Comparison of ENCODE assay signal across 11 cellular contexts in the genomic region with DNA sequence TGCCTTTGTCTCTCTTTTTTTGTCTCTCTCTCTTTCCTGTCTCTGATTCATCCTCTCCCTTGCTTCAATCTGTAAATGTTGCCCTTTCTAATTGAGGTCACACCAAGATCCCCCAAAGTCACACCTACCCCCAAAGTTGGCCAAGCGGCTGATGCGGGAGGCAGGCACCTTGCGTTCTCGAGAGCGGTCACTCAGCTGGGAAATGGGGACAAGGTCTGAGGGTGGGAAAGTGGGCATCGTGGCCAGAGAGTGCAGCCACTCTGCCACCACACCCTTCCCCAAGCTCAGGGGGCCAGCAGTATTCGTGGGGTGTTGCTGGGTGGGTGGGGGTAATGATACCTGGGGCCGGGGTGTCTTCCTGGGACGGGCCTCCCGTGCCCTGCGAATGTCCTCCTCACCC. TPM values are rescaled to one million over a fixed set of nuclear protein-coding genes. Genes with fewer than 3 reads are reported as not detected.
DNase-seq lines count a peak whose midpoint lies in the region; ATAC-seq, FAIRE-seq and TF ChIP-seq lines count a peak whose summit lies in the region.
"Had no signal": no experiment of that assay in that cellular context is flagged by ENCODE, and none has a peak within 500 bp of the region (broad histone marks: within the 10 kb centered on the region; RNA-seq: fewer than 3 reads in every experiment).

No MANE protein-coding gene starts in this region.

- intact Hi-C loops in dorsolateral prefrontal cortex (cut with DNase I), result loop anchor here in 1 of 2 donors (2.0 kb wide), 1 partner anchor 51 kb away; no protein-coding TSS in a partner anchor

- H3K27ac Mint-ChIP-seq in IgD-negative memory B cell (peak overlapping the region in 2 of 3 donors; percentile 89 to 97), nephron (peak overlapping the region; percentile 97 to 99 (median 99))

- CTCF ChIA-PET in A549 (lab: Yijun Ruan, JAX), result interaction anchor here (0.8 to 3.6 kb wide), 8 partner anchors 7 to 106 kb away, joined by 3 to 22 read pairs (median 4); no protein-coding TSS in a partner anchor

- no peaks in the 10 kb centered on the region for H3K9me3 ChIP-seq in A549

- H3K4me2 ChIP-seq in A549, result peak overlapping the region; percentile 95

- no peak for ATAC-seq in A549
- no peak for ATAC-seq in HG02623 (IDR thresholded peaks at IDR 0.05; ENCODE audit: unreplicated experiment)
- no peak for ATAC-seq in HG02938 (IDR thresholded peaks at IDR 0.05; ENCODE audit: unreplicated experiment)

- H3K27me3 Mint-ChIP-seq in IgD-negative memory B cell (no peaks in the 10 kb centered on the region), nephron (ENCODE audit: low read depth) (no peaks in the 10 kb centered on the region)

- H3K4me1 ChIP-seq in A549, result peaks cover 18% of the 10 kb centered on the region

- POLR2A ChIA-PET in A549 (lab: Yijun Ruan, JAX), result interaction anchor here (0.7 to 1.0 kb wide), 2 partner anchors 23 to 512 kb away, joined by 4 read pairs; a partner anchor contains a TSS

- H3K9me3 Mint-ChIP-seq in IgD-negative memory B cell (no peaks in the 10 kb centered on the region), nephron (no peaks in the 10 kb centered on the region)

- H3K4me3 ChIP-seq in A549, result peak overlapping the region; percentile 64
- peak overlapping the region in 50 of 59 donors; percentile 53 to 97 (median 84) for H3K4me3 ChIP-seq in dorsolateral prefrontal cortex

- H3K36me3 Mint-ChIP-seq in IgD-negative memory B cell (no peaks in the 10 kb centered on the region), nephron (ENCODE audit: low read depth) (peaks cover 33% of the 10 kb centered on the region)

- H3K27ac ChIP-seq in A549, result peak overlapping the region; percentile 88 to 93
- peak overlapping the region in 49 of 59 donors; percentile 49 to 98 (median 95) for H3K27ac ChIP-seq in dorsolateral prefrontal cortex

- TF ChIP-seq CTCF in A549 (IDR thresholded peaks at IDR 0.05), result no peak
- TF ChIP-seq CTCF in dorsolateral prefrontal cortex (IDR thresholded peaks at IDR 0.05 in 54 of 56, conservative IDR thresholded peaks at IDR 0.05 in 2 of 56; ENCODE audit: low read depth in 1 of 56, partially characterized antibody in 56 of 56), result no peak
- TF ChIP-seq CTCF in nephron (IDR thresholded peaks at IDR 0.05; ENCODE audit: unreplicated experiment in 3 of 3), result no peak

- TF ChIP-seq POLR2A in A549 (IDR thresholded peaks at IDR 0.05; ENCODE audit: low read length), result no peak

- DNase-seq in A549 (ENCODE audit: low read depth in 1 of 2, low spot score in 1 of 2) (no peak), dorsolateral prefrontal cortex (no peak), amniotic stem cell (lab: John Stamatoyannopoulos, UW) (no peak), HK-2 (ENCODE audit: unreplicated experiment) (no peak)
- DNase-seq: effector CD8-positive, alpha-beta T cell; Kasumi-1; retina had no signal

- WGBS in A549 (ENCODE audit: missing lambda C conversion rate), result 85% methylated on average over 11 of the region's 11 CpGs

- peak overlapping the region in 3 of 4 donors; percentile 59 to 97 (median 83) for H3K4me3 Mint-ChIP-seq in IgD-negative memory B cell
- peak overlapping the region; percentile 71 to 87 (median 85) for H3K4me3 Mint-ChIP-seq in nephron

- TF ChIP-seq EP300 in A549 (IDR thresholded peaks at IDR 0.05), result no peak

- no peak for TF ChIP-seq RAD21 in A549 (conservative IDR thresholded peaks at IDR 0.05 in 1 of 2, IDR thresholded peaks at IDR 0.05 in 1 of 2)

- no peaks in the 10 kb centered on the region for H3K27me3 ChIP-seq in dorsolateral prefrontal cortex

- FAIRE-seq in A549 (lab: Jason Lieb, UNC), result no peak

- peaks cover 30 to 35% (median 31%) of the 10 kb centered on the region in 3 donors for H3K4me1 Mint-ChIP-seq in IgD-negative memory B cell
- peaks cover 17% of the 10 kb centered on the region for H3K4me1 Mint-ChIP-seq in nephron

TF ChIP-seq in A549, 52 proteins besides CTCF, POLR2A, EP300 and RAD21:
- TF ChIP-seq SREBF2 (IDR thresholded peaks at IDR 0.05), result no peak

RNA-seq across cellular contexts. Expression of a gene that starts 2.7 kb away (rescaled TPM):
- 43.9 and 47.2 TPM in 2 replicates for polyA plus RNA-seq in A549 (2011; rRNA removed)
- polyA plus RNA-seq in A549 (2012; cell fraction: cytosol; rRNA removed), result 55.5 and 70.2 TPM in 2 replicates
- polyA plus RNA-seq in A549 (2012; cell fraction: nucleus; rRNA removed), result 158 and 174 TPM in 2 replicates
- 55.3 to 64.9 TPM (median 63.6 TPM) in 3 replicates for polyA plus RNA-seq in A549 (2017; fragmentation: RNase III; extraction: RNeasy Plus Mini Kit Qiagen cat#74134 plus additional on column Dnase treatment)
- 55.3 TPM in 2 replicates for polyA minus RNA-seq in A549 (2011; rRNA and poly(A)+ RNA removed)
- polyA plus RNA-seq in IgD-negative memory B cell, result 24.2 TPM
- 10 to 100 TPM; 22.8 to 64.2 (median 35.5) TPM for total RNA-seq in dorsolateral prefrontal cortex

RNA-seq across cellular contexts. Expression of a gene that starts 3.0 kb away (rescaled TPM):
- polyA plus RNA-seq in A549 (2011; rRNA removed), result 6.5 and 8.7 TPM in 2 replicates
- 6.6 and 7.7 TPM in 2 replicates for polyA plus RNA-seq in A549 (2012; cell fraction: cytosol; rRNA removed)
- 10.7 and 10.9 TPM in 2 replicates for polyA plus RNA-seq in A549 (2012; cell fraction: nucleus; rRNA removed)
- polyA plus RNA-seq in A549 (2017; fragmentation: RNase III; extraction: RNeasy Plus Mini Kit Qiagen cat#74134 plus additional on column Dnase treatment), result 7.9 to 8.6 TPM (median 8.1 TPM) in 3 replicates
- polyA minus RNA-seq in A549 (2011; rRNA and poly(A)+ RNA removed), result 13.8 and 14.2 TPM in 2 replicates
- polyA plus RNA-seq in IgD-negative memory B cell, result 8.8 TPM
- total RNA-seq in dorsolateral prefrontal cortex, result 10 to 100 TPM in 91 of 120 experiments, 1 to 10 TPM in 29; 6.6 to 73.8 (median 12.0) TPM

RNA-seq across cellular contexts. Expression of a gene that starts 23.5 kb away (rescaled TPM):
- 19.4 and 21.1 TPM in 2 replicates for polyA plus RNA-seq in A549 (2011; rRNA removed)
- polyA plus RNA-seq in A549 (2012; cell fraction: cytosol; rRNA removed), result 41.5 and 47.8 TPM in 2 replicates
- polyA plus RNA-seq in A549 (2012; cell fraction: nucleus; rRNA removed), result 114 and 125 TPM in 2 replicates
- 26.6 to 29.7 TPM (median 28.7 TPM) in 3 replicates for polyA plus RNA-seq in A549 (2017; fragmentation: RNase III; extraction: RNeasy Plus Mini Kit Qiagen cat#74134 plus additional on column Dnase treatment)
- 13.8 and 13.9 TPM in 2 replicates for polyA minus RNA-seq in A549 (2011; rRNA and poly(A)+ RNA removed)
- polyA plus RNA-seq in IgD-negative memory B cell, result 4.0 TPM
- total RNA-seq in dorsolateral prefrontal cortex, result 100 to 1,000 TPM in 33 of 120 experiments, 10 to 100 TPM in 87; 35.4 to 140 (median 89.4) TPM

RNA-seq across cellular contexts. Expression of a gene that starts 36.3 kb away (rescaled TPM):
- 7.8 and 11.7 TPM in 2 replicates for polyA plus RNA-seq in A549 (2011; rRNA removed)
- 13.0 and 16.7 TPM in 2 replicates for polyA plus RNA-seq in A549 (2012; cell fraction: cytosol; rRNA removed)
- 40.2 and 46.1 TPM in 2 replicates for polyA plus RNA-seq in A549 (2012; cell fraction: nucleus; rRNA removed)
- 14.1 to 18.5 TPM (median 14.8 TPM) in 3 replicates for polyA plus RNA-seq in A549 (2017; fragmentation: RNase III; extraction: RNeasy Plus Mini Kit Qiagen cat#74134 plus additional on column Dnase treatment)
- polyA minus RNA-seq in A549 (2011; rRNA and poly(A)+ RNA removed), result 13.9 and 15.5 TPM in 2 replicates
- polyA plus RNA-seq in IgD-negative memory B cell, result 4.9 TPM
- 10 to 100 TPM in 5 of 120 experiments, 1 to 10 TPM in 115; 1.4 to 15.4 (median 5.6) TPM for total RNA-seq in dorsolateral prefrontal cortex

RNA-seq across cellular contexts. Expression of a gene that starts 37.1 kb away (rescaled TPM):
- polyA plus RNA-seq in A549 (2011; rRNA removed), result 235 and 236 TPM in 2 replicates
- 265 and 288 TPM in 2 replicates for polyA plus RNA-seq in A549 (2012; cell fraction: cytosol; rRNA removed)
- polyA plus RNA-seq in A549 (2012; cell fraction: nucleus; rRNA removed), result 267 and 341 TPM in 2 replicates
- 141 to 155 TPM (median 143 TPM) in 3 replicates for polyA plus RNA-seq in A549 (2017; fragmentation: RNase III; extraction: RNeasy Plus Mini Kit Qiagen cat#74134 plus additional on column Dnase treatment)
- polyA minus RNA-seq in A549 (2011; rRNA and poly(A)+ RNA removed), result 390 and 504 TPM in 2 replicates
- polyA plus RNA-seq in IgD-negative memory B cell, result 96.4 TPM
- 10 to 100 TPM; 22.7 to 66.6 (median 39.6) TPM for total RNA-seq in dorsolateral prefrontal cortex
